36 cellular contexts compared by ENCODE assay signal in genomic region chr11:34696876-34697275, GRCh38.
"Had no signal": no experiment of that assay in that cellular context is flagged by ENCODE, and none has a peak within 500 bp of the region (broad histone marks: within the 10 kb centered on the region; RNA-seq: fewer than 3 reads in every experiment).

No MANE protein-coding gene starts in this region.

- H3K36me3 Mint-ChIP-seq: activated CD4-positive, alpha-beta memory T cell treated with anti-CD3 and anti-CD28 coated beads for 36 hours; activated naive CD4-positive, alpha-beta T cell treated with anti-CD3 and anti-CD28 coated beads, Interleukin-2, amount 50 U/mL, for 72 hours had no signal

- H3K4me3 ChIP-seq: adrenal gland, body of pancreas, breast epithelium had no signal

- H3K4me1 Mint-ChIP-seq: activated B cell treated with CpG ODN at 0.5 μM for 24 hours; activated CD4-positive, alpha-beta T cell treated with anti-CD3 and anti-CD28 coated beads, Interleukin-2, amount 10 ng/mL, durations not matched to agents 24 days and 14 days; activated naive CD8-positive, alpha-beta T cell treated with anti-CD3 and anti-CD28 coated beads for 36 hours; activated T-helper 17 cell treated with anti-CD3 and anti-CD28 coated beads, Interleukin-2, amount 50 U/mL, for 72 hours had no signal

- H3K27ac Mint-ChIP-seq: activated B cell treated with CpG ODN at 0.5 μM for 24 hours; activated CD4-positive, alpha-beta memory T cell treated with anti-CD3 and anti-CD28 coated beads for 36 hours; activated CD4-positive, alpha-beta T cell treated with anti-CD3 and anti-CD28 coated beads, Interleukin-2, amount 10 ng/mL, durations not matched to agents 24 days and 14 days; activated CD8-positive, alpha-beta T cell treated with anti-CD3 and anti-CD28 coated beads for 36 hours; activated naive CD4-positive, alpha-beta T cell treated with anti-CD3 and anti-CD28 coated beads for 36 hours; activated naive CD4-positive, alpha-beta T cell treated with anti-CD3 and anti-CD28 coated beads, Interleukin-2, amount 50 U/mL, for 72 hours; activated naive CD8-positive, alpha-beta T cell treated with anti-CD3 and anti-CD28 coated beads for 36 hours; activated T-cell treated with anti-CD3 and anti-CD28 coated beads, Interleukin-2, amount 50 U/mL, for 72 hours; activated T-helper 1 cell treated with anti-CD3 and anti-CD28 coated beads, Interleukin-12 subunit alpha, Interleukin-12 subunit beta, Interleukin-2, Interleukin-4 antibody, amounts not matched to agents 30 ng/mL and 10 ng/mL and 1 ng/mL, durations not matched to agents 14 hours and 24 hours and 36 hours; activated T-helper 17 cell treated with anti-CD3 and anti-CD28 coated beads, Interleukin-2, amount 50 U/mL, for 72 hours; T-helper 1 cell treated with Interleukin-12 subunit alpha and Interleukin-12 subunit beta and Interleukin-4 antibody, amounts not matched to agents 30 μg/mL and 1 μg/mL, for 36 hours; T-helper 2 cell treated with Interferon-gamma antibody and Interleukin-4, amounts not matched to agents 5 μg/mL and 100 μg/mL, for 36 hours had no signal

- H3K4me3 Mint-ChIP-seq: activated B cell treated with CpG ODN at 0.5 μM for 24 hours; activated CD4-positive, alpha-beta memory T cell treated with anti-CD3 and anti-CD28 coated beads for 36 hours; activated CD4-positive, alpha-beta T cell treated with anti-CD3 and anti-CD28 coated beads, Interleukin-2, amount 10 ng/mL, durations not matched to agents 24 days and 14 days; activated CD8-positive, alpha-beta T cell treated with anti-CD3 and anti-CD28 coated beads for 36 hours; activated naive CD4-positive, alpha-beta T cell treated with anti-CD3 and anti-CD28 coated beads for 36 hours; activated naive CD8-positive, alpha-beta T cell treated with anti-CD3 and anti-CD28 coated beads for 36 hours; activated T-cell treated with anti-CD3 and anti-CD28 coated beads, Interleukin-2, amount 50 U/mL, for 4 hours; activated T-cell treated with anti-CD3 and anti-CD28 coated beads, Interleukin-2, amount 50 U/mL, for 72 hours; activated T-helper 1 cell treated with anti-CD3 and anti-CD28 coated beads, Interleukin-12 subunit alpha, Interleukin-12 subunit beta, Interleukin-2, Interleukin-4 antibody, amounts not matched to agents 30 ng/mL and 10 ng/mL and 1 ng/mL, durations not matched to agents 14 hours and 24 hours and 36 hours; activated T-helper 17 cell treated with anti-CD3 and anti-CD28 coated beads, Interleukin-2, amount 50 U/mL, for 72 hours; T-helper 1 cell treated with Interleukin-12 subunit alpha and Interleukin-12 subunit beta and Interleukin-4 antibody, amounts not matched to agents 30 μg/mL and 1 μg/mL, for 36 hours; T-helper 2 cell treated with Interferon-gamma antibody and Interleukin-4, amounts not matched to agents 5 μg/mL and 100 μg/mL, for 36 hours had no signal

- FAIRE-seq: astrocyte, TTC549 had no signal

- H3K36me3 ChIP-seq: adrenal gland, brain microvascular endothelial cell, breast epithelium had no signal

- H3K4me1 ChIP-seq: adrenal gland, body of pancreas, breast epithelium had no signal

- H3K9me3 Mint-ChIP-seq: activated naive CD4-positive, alpha-beta T cell treated with anti-CD3 and anti-CD28 coated beads for 36 hours; activated naive CD4-positive, alpha-beta T cell treated with anti-CD3 and anti-CD28 coated beads, Interleukin-2, amount 50 U/mL, for 72 hours; activated T-helper 1 cell treated with anti-CD3 and anti-CD28 coated beads, Interleukin-12 subunit alpha, Interleukin-12 subunit beta, Interleukin-2, Interleukin-4 antibody, amounts not matched to agents 30 ng/mL and 10 ng/mL and 1 ng/mL, durations not matched to agents 14 hours and 24 hours and 36 hours; activated T-helper 17 cell treated with anti-CD3 and anti-CD28 coated beads, Interleukin-2, amount 50 U/mL, for 72 hours; T-helper 2 cell treated with Interferon-gamma antibody and Interleukin-4, amounts not matched to agents 5 μg/mL and 100 μg/mL, for 36 hours had no signal

- H3K27ac ChIP-seq: adrenal gland, body of pancreas, brain microvascular endothelial cell, breast epithelium, VCaP had no signal

- DNase-seq: activated B cell treated with CpG ODN at 0.5 μM for 24 hours; activated CD4-positive, alpha-beta memory T cell treated with anti-CD3 and anti-CD28 coated beads for 36 hours; activated CD4-positive, alpha-beta T cell treated with anti-CD3 and anti-CD28 coated beads for 4 hours; activated CD4-positive, alpha-beta T cell treated with anti-CD3 and anti-CD28 coated beads, Interleukin-2, amount 10 ng/mL, durations not matched to agents 24 days and 14 days; activated CD4-positive, alpha-beta T cell treated with anti-CD3 and anti-CD28 coated beads, Interleukin-2, amount 50 U/mL, for 1 hour; activated CD4-positive, alpha-beta T cell treated with anti-CD3 and anti-CD28 coated beads, Interleukin-2, amount 50 U/mL, for 4 hours; activated CD4-positive, CD25-positive, alpha-beta regulatory T cell treated with anti-CD3 and anti-CD28 coated beads, Interleukin-2, amount 50 U/mL, for 72 hours; activated CD8-positive, alpha-beta memory T cell treated with anti-CD3 and anti-CD28 coated beads, Interleukin-2, amount 50 U/mL, for 4 hours; activated CD8-positive, alpha-beta T cell treated with anti-CD3 and anti-CD28 coated beads for 36 hours; activated effector memory CD4-positive, alpha-beta T cell treated with anti-CD3 and anti-CD28 coated beads, Interleukin-2, amount 50 U/mL, for 16 hours; activated gamma-delta T cell treated with Interleukin-2 at 50 U/mL for 16 hours; activated naive CD4-positive, alpha-beta T cell; activated naive CD4-positive, alpha-beta T cell treated with anti-CD3 and anti-CD28 coated beads for 36 hours; activated naive CD4-positive, alpha-beta T cell treated with anti-CD3 and anti-CD28 coated beads, Interleukin-2, amount 50 U/mL, for 16 hours; activated naive CD8-positive, alpha-beta T cell treated with anti-CD3 and anti-CD28 coated beads for 36 hours; activated T-cell treated with anti-CD3 and anti-CD28 coated beads for 4 hours; activated T-cell treated with anti-CD3 and anti-CD28 coated beads, Interleukin-2, amount 50 U/mL, for 1 hour; activated T-cell treated with anti-CD3 and anti-CD28 coated beads, Interleukin-2, amount 50 U/mL, for 4 hours; activated T-cell treated with anti-CD3 and anti-CD28 coated beads, Interleukin-2, amount 50 U/mL, for 72 hours; adrenal gland; amniotic stem cell; aorta; body of pancreas; brain microvascular endothelial cell; central memory CD4-positive, alpha-beta T cell; T-helper 2 cell; T-helper 9 cell had no signal

- ATAC-seq: activated CD8-positive, alpha-beta T cell treated with anti-CD3 and anti-CD28 coated beads for 36 hours; activated naive CD4-positive, alpha-beta T cell treated with anti-CD3 and anti-CD28 coated beads, Interleukin-2, amount 50 U/mL, for 72 hours; activated T-cell treated with anti-CD3 and anti-CD28 coated beads, Interleukin-2, amount 50 U/mL, for 4 hours; activated T-cell treated with anti-CD3 and anti-CD28 coated beads, Interleukin-2, amount 50 U/mL, for 72 hours; activated T-helper 17 cell treated with anti-CD3 and anti-CD28 coated beads, Interleukin-2, amount 50 U/mL, for 72 hours; body of pancreas had no signal

- H3K9me3 ChIP-seq: body of pancreas, breast epithelium had no signal

- H3K27me3 ChIP-seq: adrenal gland, body of pancreas, brain microvascular endothelial cell, breast epithelium had no signal
